ENCODE assay signal across 1 cellular context in the genomic region with DNA sequence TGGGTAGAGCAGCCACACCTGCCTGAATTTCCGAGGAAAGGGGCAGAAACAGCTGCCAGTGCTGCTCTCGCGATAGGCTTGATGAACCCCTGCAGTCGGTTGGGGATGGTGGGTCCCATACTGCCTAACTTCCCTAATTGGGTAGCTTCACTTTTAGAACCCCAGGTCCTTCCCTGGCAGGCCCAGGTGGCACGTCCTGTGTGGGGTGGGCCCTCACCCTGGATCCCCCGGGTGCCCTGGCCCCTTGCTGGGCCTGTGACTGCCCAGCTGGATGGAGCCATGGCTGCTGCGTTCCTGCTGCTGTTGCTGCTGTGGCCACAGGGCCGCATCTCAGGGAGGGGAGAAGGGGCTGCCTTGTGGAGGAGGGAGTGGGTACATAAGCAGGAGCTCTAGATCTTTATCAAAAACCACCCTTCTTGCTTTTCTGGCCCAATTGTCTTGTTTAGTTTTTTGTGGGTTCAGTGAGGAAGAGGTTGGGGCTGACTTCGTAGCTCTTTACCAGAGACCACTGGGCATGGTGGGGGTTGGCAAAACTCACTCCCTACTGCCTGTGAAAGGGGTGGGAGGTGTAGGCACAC.
TF ChIP-seq lines count a peak whose summit lies in the region.

No MANE protein-coding gene starts in this region.

TF ChIP-seq in IMR-90, 13 proteins besides CTCF, POLR2A, EP300 and RAD21 (continued from another document):
- TF ChIP-seq, protein P1, sequence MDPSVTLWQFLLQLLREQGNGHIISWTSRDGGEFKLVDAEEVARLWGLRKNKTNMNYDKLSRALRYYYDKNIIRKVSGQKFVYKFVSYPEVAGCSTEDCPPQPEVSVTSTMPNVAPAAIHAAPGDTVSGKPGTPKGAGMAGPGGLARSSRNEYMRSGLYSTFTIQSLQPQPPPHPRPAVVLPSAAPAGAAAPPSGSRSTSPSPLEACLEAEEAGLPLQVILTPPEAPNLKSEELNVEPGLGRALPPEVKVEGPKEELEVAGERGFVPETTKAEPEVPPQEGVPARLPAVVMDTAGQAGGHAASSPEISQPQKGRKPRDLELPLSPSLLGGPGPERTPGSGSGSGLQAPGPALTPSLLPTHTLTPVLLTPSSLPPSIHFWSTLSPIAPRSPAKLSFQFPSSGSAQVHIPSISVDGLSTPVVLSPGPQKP (IDR thresholded peaks at IDR 0.05; ENCODE audit: borderline replicate concordance, low read depth, low read length), result no peak
